In the genomic region with DNA sequence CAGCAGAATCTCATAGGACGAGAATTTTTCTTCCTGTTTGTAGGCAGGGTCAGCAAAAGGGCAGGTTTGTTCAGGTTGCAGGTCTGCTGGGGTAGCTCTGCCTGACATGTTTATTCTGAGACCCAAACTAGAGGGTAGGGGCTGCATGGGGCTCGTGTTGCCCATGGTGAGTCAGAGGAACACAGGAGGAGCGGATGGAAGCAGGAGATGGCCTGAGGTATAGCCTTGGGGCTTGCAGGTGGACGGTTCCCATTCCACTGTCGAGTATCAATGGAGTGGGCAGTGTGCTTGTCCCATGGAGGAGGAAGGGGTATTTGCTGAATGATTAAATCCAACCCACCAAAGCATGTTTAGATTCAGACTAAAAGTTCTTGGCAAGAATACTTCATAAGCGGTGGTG, we compare ENCODE assay signal across 21 cellular contexts.
DNase-seq lines count a peak whose midpoint lies in the region; ATAC-seq and TF ChIP-seq lines count a peak whose summit lies in the region.
"Had no signal": no experiment of that assay in that cellular context is flagged by ENCODE, and none has a peak within 500 bp of the region (broad histone marks: within the 10 kb centered on the region; RNA-seq: fewer than 3 reads in every experiment).

No MANE protein-coding gene starts in this region.

- H3K4me1 ChIP-seq in GM23338 (ENCODE audit: insufficient read depth) (no peaks in the 10 kb centered on the region), RWPE2 (ENCODE audit: insufficient read depth, poor library complexity, severe bottlenecking) (no peaks in the 10 kb centered on the region)
- H3K4me1 ChIP-seq: Caco-2, Peyer's patch, SJSA1 had no signal

- H3K27ac ChIP-seq in GM23338 (ENCODE audit: low read depth) (no peak overlapping the region), RWPE2 (ENCODE audit: poor library complexity, severe bottlenecking) (no peak overlapping the region)
- H3K27ac ChIP-seq: Peyer's patch, SJSA1 had no signal

- no peaks in the 10 kb centered on the region for H3K79me2 ChIP-seq in GM23338 (replicated peaks; ENCODE audit: insufficient read depth)

- H2AFZ ChIP-seq in GM23338 = no peak overlapping the region

- H3K27ac Mint-ChIP-seq in GM23338 (0 out of 2 replicates have a peak overlapping the region, but pooled peaks have one; percentile 18), progenitor cell of endocrine pancreas (peak overlapping the region; percentile 94)
- H3K27ac Mint-ChIP-seq: CD4-positive, alpha-beta T cell had no signal

- H3K4me3 Mint-ChIP-seq in GM23338 (no peak overlapping the region), progenitor cell of endocrine pancreas (ENCODE audit: low read depth) (peak overlapping the region; percentile 54)
- H3K4me3 Mint-ChIP-seq: CD4-positive, alpha-beta T cell had no signal

- H3K27me3 ChIP-seq in GM23338 (ENCODE audit: insufficient read depth) = no peaks in the 10 kb centered on the region
- H3K27me3 ChIP-seq in RWPE2 (ENCODE audit: insufficient read depth, poor library complexity, severe bottlenecking) = no peaks in the 10 kb centered on the region
- H3K27me3 ChIP-seq: Peyer's patch, SJSA1 had no signal

- H3K36me3 Mint-ChIP-seq in GM23338 (ENCODE audit: low read depth) (no peaks in the 10 kb centered on the region), progenitor cell of endocrine pancreas (ENCODE audit: insufficient read depth) (peaks cover 4% of the 10 kb centered on the region)

- H3K27me3 Mint-ChIP-seq in GM23338 (ENCODE audit: insufficient read depth, low read depth, poor library complexity) = peaks cover 4% of the 10 kb centered on the region
- H3K27me3 Mint-ChIP-seq in progenitor cell of endocrine pancreas = no peaks in the 10 kb centered on the region
- H3K27me3 Mint-ChIP-seq: CD4-positive, alpha-beta T cell had no signal

- H3K9me3 ChIP-seq in RWPE2 (ENCODE audit: severe bottlenecking) = no peaks in the 10 kb centered on the region
- H3K9me3 ChIP-seq: Caco-2, Peyer's patch, SJSA1 had no signal

- no peaks in the 10 kb centered on the region for H4K20me1 ChIP-seq in GM23338 (replicated peaks; ENCODE audit: insufficient read depth)

- H3K4me2 ChIP-seq in GM23338 = no peak overlapping the region

- H3K4me3 ChIP-seq in GM23338 = no peak overlapping the region
- H3K4me3 ChIP-seq in RWPE2 (ENCODE audit: severe bottlenecking) = no peak overlapping the region
- H3K4me3 ChIP-seq: GM12878, K562, Peyer's patch, SJSA1 had no signal

- no peaks in the 10 kb centered on the region for H3K9me2 ChIP-seq in GM23338 (ENCODE audit: insufficient read depth)

- TF ChIP-seq CTCF in GM23338 (conservative IDR thresholded peaks at IDR 0.05; ENCODE audit: low read depth in 2 of 2) (no peak), RWPE2 (IDR thresholded peaks at IDR 0.05; ENCODE audit: poor library complexity, severe bottlenecking) (no peak), progenitor cell of endocrine pancreas (IDR thresholded peaks at IDR 0.05; ENCODE audit: unreplicated experiment) (no peak)

- H3F3A ChIP-seq in GM23338 (replicated peaks; ENCODE audit: low read depth) = no peaks in the 10 kb centered on the region

- H3K36me3 ChIP-seq in GM23338 (ENCODE audit: insufficient read depth) = no peaks in the 10 kb centered on the region
- H3K36me3 ChIP-seq in RWPE2 (ENCODE audit: low read depth) = no peaks in the 10 kb centered on the region
- H3K36me3 ChIP-seq: Peyer's patch, SJSA1 had no signal

- H3K4me1 Mint-ChIP-seq in GM23338 = peaks cover 4% of the 10 kb centered on the region
- peaks cover 10% of the 10 kb centered on the region for H3K4me1 Mint-ChIP-seq in progenitor cell of endocrine pancreas (ENCODE audit: low read depth)

- no peak for ATAC-seq in GM23338
- ATAC-seq in RWPE2 (ENCODE audit: low read depth) = no peak
- ATAC-seq: GM12878, HepG2, K562 had no signal

- no peaks in the 10 kb centered on the region for H3K9me3 Mint-ChIP-seq in GM23338
- peaks cover 6% of the 10 kb centered on the region for H3K9me3 Mint-ChIP-seq in progenitor cell of endocrine pancreas (ENCODE audit: low read depth)
- H3K9me3 Mint-ChIP-seq: CD4-positive, alpha-beta T cell had no signal

- DNase-seq in GM23338 (ENCODE audit: low spot score) (no peak), RWPE2 (ENCODE audit: low spot score) (peak; percentile 42), left kidney (ENCODE audit: low read depth, low spot score) (peak; percentile 39), progenitor cell of endocrine pancreas (ENCODE audit: low spot score, unreplicated experiment) (no peak), NCI-H226 (no peak), GM19240 (ENCODE audit: insufficient read length, low spot score) (no peak)
- DNase-seq in activated naive CD4-positive, alpha-beta T cell treated with Interleukin-2 at 50 U/mL for 16 hours = no peak
- DNase-seq: Caco-2; CD4-positive, alpha-beta T cell; DMS 273 treated with DMSO at 0.1 percent for 48 hours; DMS79 treated with DMSO at 0.1 percent for 48 hours; MM.1S; NCI-H1048; NCI-H1417 treated with DMSO at 0.1 percent for 48 hours; NCI-H187; NCI-H510A; Peyer's patch had no signal

TF ChIP-seq in GM23338, 12 proteins besides CTCF, POLR2A, EP300 and RAD21:
- no peak for TF ChIP-seq ZNF331 (CRISPR knock-in tag; IDR thresholded peaks at IDR 0.05; ENCODE audit: low read depth)
- TF ChIP-seq, protein P1, sequence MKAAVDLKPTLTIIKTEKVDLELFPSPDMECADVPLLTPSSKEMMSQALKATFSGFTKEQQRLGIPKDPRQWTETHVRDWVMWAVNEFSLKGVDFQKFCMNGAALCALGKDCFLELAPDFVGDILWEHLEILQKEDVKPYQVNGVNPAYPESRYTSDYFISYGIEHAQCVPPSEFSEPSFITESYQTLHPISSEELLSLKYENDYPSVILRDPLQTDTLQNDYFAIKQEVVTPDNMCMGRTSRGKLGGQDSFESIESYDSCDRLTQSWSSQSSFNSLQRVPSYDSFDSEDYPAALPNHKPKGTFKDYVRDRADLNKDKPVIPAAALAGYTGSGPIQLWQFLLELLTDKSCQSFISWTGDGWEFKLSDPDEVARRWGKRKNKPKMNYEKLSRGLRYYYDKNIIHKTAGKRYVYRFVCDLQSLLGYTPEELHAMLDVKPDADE (IDR thresholded peaks at IDR 0.05) = no peak
- TF ChIP-seq STAT1 (IDR thresholded peaks at IDR 0.05; ENCODE audit: unreplicated experiment) = no peak
- TF ChIP-seq EZH2phosphoT487 (IDR thresholded peaks at IDR 0.05; ENCODE audit: unreplicated experiment) = no peak

Comparison
In these comparisons a context has a peak if more than half of its experiments do, and no peak if none do; other contexts are left out.
1. DNase-seq: peak in RWPE2 (single experiment) and left kidney (single experiment); none in GM23338 (single experiment), progenitor cell of endocrine pancreas (single experiment), NCI-H226 (single experiment), activated naive CD4-positive, alpha-beta T cell treated with Interleukin-2 at 50 U/mL for 16 hours (single experiment) and GM19240 (single experiment).